Comparison of ENCODE assay signal across 8 cellular contexts in the genomic region with DNA sequence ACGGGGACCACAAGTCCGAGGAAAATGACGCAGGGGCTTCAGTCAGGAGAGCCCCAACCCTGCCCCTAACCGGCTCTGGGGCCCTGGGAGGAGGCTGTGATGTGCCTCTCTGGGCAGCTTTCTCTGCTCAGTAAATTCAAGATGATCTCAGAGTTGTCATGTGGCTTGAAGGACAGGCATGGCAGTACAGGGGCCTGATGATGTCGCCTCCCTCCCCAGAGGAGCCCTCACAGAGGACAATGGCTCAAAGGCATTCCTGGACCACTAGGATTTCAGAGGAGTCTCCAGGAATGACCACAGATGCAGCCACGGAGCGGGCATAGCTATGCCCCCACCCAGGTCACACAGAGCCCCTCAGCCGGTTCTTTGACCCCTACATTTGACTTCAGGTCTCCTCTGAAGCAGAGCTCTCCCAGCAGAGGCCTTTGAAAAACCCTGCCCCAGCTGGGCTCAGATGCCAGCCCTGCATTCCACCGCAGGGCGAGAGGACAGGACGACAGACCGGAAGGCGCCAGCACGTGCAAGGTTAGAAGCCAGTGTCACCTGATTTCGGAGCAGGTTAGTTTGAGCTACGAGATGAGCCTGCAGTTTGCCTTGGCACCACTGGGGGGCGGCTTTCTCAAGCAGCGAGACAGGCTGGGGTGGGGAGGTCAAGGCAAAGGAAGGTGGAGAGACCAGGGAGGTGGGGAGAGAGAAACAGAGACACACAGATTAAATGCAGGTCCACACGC. TPM values are rescaled to one million over a fixed set of nuclear protein-coding genes. Genes with fewer than 3 reads are reported as not detected.
A peak's percentile ranks its signal among the peaks of the same experiment; 100 is the strongest.
DNase-seq lines count a peak whose midpoint lies in the region; ATAC-seq and TF ChIP-seq lines count a peak whose summit lies in the region.

No MANE protein-coding gene starts in this region.

- peaks cover 25 to 53% (median 42%) of the 10 kb centered on the region in 4 donors for H3K4me1 ChIP-seq in stomach

- H3K4me3 ChIP-seq in epithelial cell of proximal tubule (ENCODE audit: low read depth, low read length) (no peak overlapping the region), stomach (no peak overlapping the region)

- DNase-seq in CD1c-positive myeloid dendritic cell (ENCODE audit: extremely low spot score), result peak; percentile 63
- peak; percentile 12 for DNase-seq in NCI-H774 (lab: John Stamatoyannopoulos, UW)
- DNase-seq in activated T-cell treated with anti-CD3 and anti-CD28 coated beads, Interleukin-2, amount 50 U/mL, for 1 hour, result peak; percentile 75
- DNase-seq in epithelial cell of proximal tubule (ENCODE audit: low read depth), result no peak
- peak; percentile 39 to 85 (median 67) for DNase-seq in naive thymus-derived CD8-positive, alpha-beta T cell
- peak; percentile 88 for DNase-seq in stomach

- peak overlapping the region in 1 of 10 donors; percentile 19 for H3K4me3 Mint-ChIP-seq in naive thymus-derived CD8-positive, alpha-beta T cell

- TF ChIP-seq CTCF in epithelial cell of proximal tubule (conservative IDR thresholded peaks at IDR 0.05; ENCODE audit: low read depth, low read length) (peak; percentile 96), stomach (IDR thresholded peaks at IDR 0.05) (peak in 6 of 7 experiments; percentile 74 to 98 (median 90))

- peaks cover 22 to 59% (median 47%) of the 10 kb centered on the region in 4 donors for H3K36me3 ChIP-seq in stomach

- peak overlapping the region; percentile 27 to 86 (median 76) for H3K27ac Mint-ChIP-seq in naive thymus-derived CD8-positive, alpha-beta T cell

- intact Hi-C loops in stomach (cut with DNase I; ENCODE audit: low total_unique reads), result no loop called here

- peaks cover 0 to 64% (median 5%) of the 10 kb centered on the region in 3 donors for H3K36me3 Mint-ChIP-seq in naive thymus-derived CD8-positive, alpha-beta T cell

- peak overlapping the region; percentile 17 to 78 (median 70) for H3K27ac ChIP-seq in stomach

- H3K9me3 Mint-ChIP-seq in naive thymus-derived CD8-positive, alpha-beta T cell, result no peaks in the 10 kb centered on the region

- no peaks in the 10 kb centered on the region for H3K9me3 ChIP-seq in stomach

- H3K27me3 Mint-ChIP-seq in naive thymus-derived CD8-positive, alpha-beta T cell, result no peaks in the 10 kb centered on the region

- 42 to 47% (median 44%) methylated on average over 17 to 19 of the region's 19 CpGs for WGBS in stomach, 5 donors

- H3K4me1 Mint-ChIP-seq in naive thymus-derived CD8-positive, alpha-beta T cell, result peaks cover 30 to 44% (median 39%) of the 10 kb centered on the region in 4 donors

- no peaks in the 10 kb centered on the region for H3K27me3 ChIP-seq in stomach

- TF ChIP-seq EP300 in stomach (IDR thresholded peaks at IDR 0.05), result no peak

- peak; percentile 16 for ATAC-seq in GM19463 (IDR thresholded peaks at IDR 0.05; ENCODE audit: unreplicated experiment)
- ATAC-seq in naive thymus-derived CD8-positive, alpha-beta T cell, result peak; percentile 80
- ATAC-seq in HG02970 (IDR thresholded peaks at IDR 0.05; ENCODE audit: low FRiP score, unreplicated experiment), result no peak

- TF ChIP-seq POLR2A in stomach (IDR thresholded peaks at IDR 0.05), result no peak

- POLR2A ChIA-PET in naive thymus-derived CD8-positive, alpha-beta T cell (lab: Charles Lee), result interaction anchor here (0.6 to 2.7 kb wide), 6 partner anchors 13 to 226 kb away, joined by 3 to 19 read pairs (median 6); a partner anchor contains a TSS

RNA-seq across cellular contexts. Expression of a gene that starts 39.2 kb away (rescaled TPM):
- 99.0 and 103 TPM in 2 replicates for total RNA-seq in epithelial cell of proximal tubule
- total RNA-seq in naive thymus-derived CD8-positive, alpha-beta T cell, result 100 to 1,000 TPM; 130 to 132 TPM
- 100 to 1,000 TPM; 156 to 189 (median 167) TPM for polyA plus RNA-seq in naive thymus-derived CD8-positive, alpha-beta T cell
- 100 to 1,000 TPM in 1 of 5 donors, 10 to 100 TPM in 4; 39.1 to 175 (median 45.1) TPM for total RNA-seq in stomach
- 10 to 100 TPM; 47.8 to 49.6 (median 47.8) TPM for polyA plus RNA-seq in stomach
